Comparison of ENCODE assay signal across 8 cellular contexts in genomic region chr3:119293761-119294401, GRCh38. TPM values are rescaled to one million over a fixed set of nuclear protein-coding genes. Genes with fewer than 3 reads are reported as not detected.
DNase-seq lines count a peak whose midpoint lies in the region; ATAC-seq and TF ChIP-seq lines count a peak whose summit lies in the region.

ARHGAP31 (plus strand) TSS chr3:119294383; CDS start chr3:119294905, 522 bp downstream.

- H3K27ac ChIP-seq in WERI-Rb-1: no peak within 1 kb of the TSS

- in situ Hi-C loops in T47D (cut with HindIII; ENCODE audit: low pct_unique_long_range_greater_than_20kb, low sequenced_read_pairs): no loop called here

- no peak for TF ChIP-seq CTCF in WERI-Rb-1 (IDR thresholded peaks at IDR 0.05; ENCODE audit: low read depth, low read length)

- H3K4me3 ChIP-seq in WERI-Rb-1 (ENCODE audit: low read depth, low read length): peak within 1 kb of the TSS; percentile 66

- ATAC-seq in GM21737 (IDR thresholded peaks at IDR 0.05; ENCODE audit: unreplicated experiment): peak; percentile 33

- no peaks in the 10 kb centered on the region for H3K9me3 ChIP-seq in WERI-Rb-1 (ENCODE audit: severe bottlenecking)

- peak; percentile 40 for DNase-seq in GM04504 (ENCODE audit: low read depth)
- peak; percentile 67 for DNase-seq in LHCN-M2 (ENCODE audit: low read depth)
- peak; percentile 39 for DNase-seq in WERI-Rb-1
- DNase-seq in T47D (ENCODE audit: low read depth in 1 of 2, low spot score in 1 of 2): peak; percentile 31 to 43
- DNase-seq in iris pigment epithelial cell (ENCODE audit: low read depth): peak; percentile 81
- peak; percentile 78 for DNase-seq in stimulated activated CD4-positive, alpha-beta T cell treated with anti-CD3 and anti-CD28 coated beads, Interleukin-12 subunit alpha, Interleukin-12 subunit beta, amount 100 ng/mL, for 4 hours
- no peak for DNase-seq in KG1 (lab: John Stamatoyannopoulos, UW)

- H3K27me3 ChIP-seq in WERI-Rb-1 (ENCODE audit: insufficient read depth, low read depth, severe bottlenecking): no peaks in the 10 kb centered on the region

- no peaks in the 10 kb centered on the region for H3K36me3 ChIP-seq in WERI-Rb-1

RNA-seq across cellular contexts. Expression of gene ARHGAP31, which starts in this region (rescaled TPM):
- 7.7 and 8.3 TPM in 2 replicates for total RNA-seq in LHCN-M2 (2014; rRNA removed)
- polyA plus RNA-seq in LHCN-M2 (2012): 10.2 TPM
